8 cellular contexts compared by ENCODE assay signal in genomic region chr19:50922316-50922853, GRCh38. TPM values are rescaled to one million over a fixed set of nuclear protein-coding genes. Genes with fewer than 3 reads are reported as not detected.
DNase-seq lines count a peak whose midpoint lies in the region; ATAC-seq and TF ChIP-seq lines count a peak whose summit lies in the region.

No MANE protein-coding gene starts in this region.

- no peaks in the 10 kb centered on the region for H3K27me3 ChIP-seq in right lobe of liver

- no peak for TF ChIP-seq POLR2A in right lobe of liver (IDR thresholded peaks at IDR 0.05)

- TF ChIP-seq CTCF in GM10266 (IDR thresholded peaks at IDR 0.05; ENCODE audit: control insufficient read depth, insufficient read depth, low read depth, missing control alignments), result peak; percentile 92
- TF ChIP-seq CTCF in right lobe of liver (IDR thresholded peaks at IDR 0.05), result peak; percentile 73 to 93 (median 88)

- H3K9me3 ChIP-seq in right lobe of liver, result no peaks in the 10 kb centered on the region

- H3K4me3 ChIP-seq in right lobe of liver, result no peak overlapping the region

- H3K36me3 ChIP-seq in right lobe of liver, result no peaks in the 10 kb centered on the region

- intact Hi-C loops in right lobe of liver (cut with DNase I), result no loop called here

- WGBS in right lobe of liver (ENCODE audit: insufficient coverage, low coverage, low lambda C conversion rate, missing lambda C conversion rate), result 7% methylated on average over 11 of the region's 21 CpGs

- no peak overlapping the region for H3K27ac ChIP-seq in right lobe of liver

- H3K4me1 ChIP-seq in right lobe of liver, result no peaks in the 10 kb centered on the region

- ATAC-seq in HG03439 (IDR thresholded peaks at IDR 0.05; ENCODE audit: unreplicated experiment) (peak; percentile 67), right lobe of liver (peak; percentile 95 to 99 (median 98))

- DNase-seq in GM10266 (ENCODE audit: extremely low spot score) (peak; percentile 84), NCI-H69 (lab: John Stamatoyannopoulos, UW) (peak; percentile 88), dermis microvascular lymphatic vessel endothelial cell (ENCODE audit: low read depth in 2 of 2) (peak; percentile 58 to 76), right lobe of liver (peak; percentile 70 to 79 (median 76)), cortex of kidney (lab: John Stamatoyannopoulos, UW) (no peak)
- DNase-seq in activated CD4-positive, alpha-beta T cell treated with anti-CD3 and anti-CD28 coated beads, Interleukin-2, amount 50 U/mL, for 24 hours (ENCODE audit: low read depth in 1 of 2, low spot score in 1 of 2), result peak; percentile 45 to 84
- peak; percentile 41 to 57 (median 50) for DNase-seq in stimulated activated CD4-positive, alpha-beta T cell treated with anti-CD3 and anti-CD28 coated beads, TNF-alpha, amount 100 ng/mL, for 4 hours (ENCODE audit: low read depth in 3 of 3)

RNA-seq across cellular contexts. Expression of gene KLK4, which starts 11.2 kb away (rescaled TPM):
- not detected in 2 replicates for total RNA-seq in dermis microvascular lymphatic vessel endothelial cell
- total RNA-seq in right lobe of liver, result not detected

RNA-seq across cellular contexts. Expression of gene KLK5, which starts 30.5 kb away (rescaled TPM):
- total RNA-seq in dermis microvascular lymphatic vessel endothelial cell (not detected in 2 replicates), right lobe of liver (not detected)

RNA-seq across cellular contexts. Expression of gene KLK6, which starts 47.0 kb away (rescaled TPM):
- total RNA-seq in dermis microvascular lymphatic vessel endothelial cell (not detected in 2 replicates), right lobe of liver (not detected)

RNA-seq across cellular contexts. Expression of gene KLK2, which starts 49.1 kb away (rescaled TPM):
- not detected in 2 replicates for total RNA-seq in dermis microvascular lymphatic vessel endothelial cell
- total RNA-seq in right lobe of liver, result not detected
